ENCODE assay signal across 1 cellular context in the genomic region with DNA sequence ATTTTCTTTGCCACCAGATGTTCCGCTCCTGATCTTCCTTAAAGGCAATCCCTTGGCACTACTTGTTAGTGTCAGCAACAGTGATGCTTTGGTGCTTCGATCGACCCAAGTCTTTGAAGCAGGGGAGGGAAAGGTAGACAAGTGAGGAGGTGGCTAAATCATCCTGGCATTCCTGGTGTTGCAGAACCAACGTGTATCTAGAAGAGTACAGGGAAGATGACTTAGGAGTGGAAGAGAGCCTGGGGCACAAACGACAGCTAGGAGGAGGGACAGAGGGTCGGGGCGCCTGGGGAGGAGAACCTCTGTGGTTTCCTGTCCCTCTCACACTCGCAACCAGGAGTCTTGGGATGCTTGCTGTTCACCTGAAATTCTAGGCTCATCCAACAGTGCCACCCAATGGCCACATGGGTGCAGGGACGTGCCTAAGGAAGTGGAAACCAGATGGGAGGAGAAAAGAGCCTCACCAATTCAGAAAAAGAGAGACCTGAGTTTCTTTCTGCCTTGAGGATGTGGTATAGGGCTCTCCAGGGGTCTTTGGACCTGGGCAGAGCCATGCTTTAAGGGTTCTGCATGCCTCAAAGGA.
TF ChIP-seq lines count a peak whose summit lies in the region.

No MANE protein-coding gene starts in this region.

TF ChIP-seq in GM12878, 131 proteins besides CTCF, POLR2A, EP300 and RAD21 (continued from another document):
- TF ChIP-seq, protein P1, sequence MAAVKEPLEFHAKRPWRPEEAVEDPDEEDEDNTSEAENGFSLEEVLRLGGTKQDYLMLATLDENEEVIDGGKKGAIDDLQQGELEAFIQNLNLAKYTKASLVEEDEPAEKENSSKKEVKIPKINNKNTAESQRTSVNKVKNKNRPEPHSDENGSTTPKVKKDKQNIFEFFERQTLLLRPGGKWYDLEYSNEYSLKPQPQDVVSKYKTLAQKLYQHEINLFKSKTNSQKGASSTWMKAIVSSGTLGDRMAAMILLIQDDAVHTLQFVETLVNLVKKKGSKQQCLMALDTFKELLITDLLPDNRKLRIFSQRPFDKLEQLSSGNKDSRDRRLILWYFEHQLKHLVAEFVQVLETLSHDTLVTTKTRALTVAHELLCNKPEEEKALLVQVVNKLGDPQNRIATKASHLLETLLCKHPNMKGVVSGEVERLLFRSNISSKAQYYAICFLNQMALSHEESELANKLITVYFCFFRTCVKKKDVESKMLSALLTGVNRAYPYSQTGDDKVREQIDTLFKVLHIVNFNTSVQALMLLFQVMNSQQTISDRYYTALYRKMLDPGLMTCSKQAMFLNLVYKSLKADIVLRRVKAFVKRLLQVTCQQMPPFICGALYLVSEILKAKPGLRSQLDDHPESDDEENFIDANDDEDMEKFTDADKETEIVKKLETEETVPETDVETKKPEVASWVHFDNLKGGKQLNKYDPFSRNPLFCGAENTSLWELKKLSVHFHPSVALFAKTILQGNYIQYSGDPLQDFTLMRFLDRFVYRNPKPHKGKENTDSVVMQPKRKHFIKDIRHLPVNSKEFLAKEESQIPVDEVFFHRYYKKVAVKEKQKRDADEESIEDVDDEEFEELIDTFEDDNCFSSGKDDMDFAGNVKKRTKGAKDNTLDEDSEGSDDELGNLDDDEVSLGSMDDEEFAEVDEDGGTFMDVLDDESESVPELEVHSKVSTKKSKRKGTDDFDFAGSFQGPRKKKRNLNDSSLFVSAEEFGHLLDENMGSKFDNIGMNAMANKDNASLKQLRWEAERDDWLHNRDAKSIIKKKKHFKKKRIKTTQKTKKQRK (IDR thresholded peaks at IDR 0.05; ENCODE audit: low read depth, low read length) = no peak
- TF ChIP-seq TAF1 (IDR thresholded peaks at IDR 0.05; ENCODE audit: borderline replicate concordance, low read depth, low read length) (no peak), HDAC6 (IDR thresholded peaks at IDR 0.05; ENCODE audit: unreplicated experiment) (no peak), SMC3 (IDR thresholded peaks at IDR 0.05; ENCODE audit: borderline replicate concordance, low read length) (peak; percentile 70), SPI1 (IDR thresholded peaks at IDR 0.05; ENCODE audit: borderline replicate concordance, insufficient read depth, low read depth, low read length) (peak; percentile 51; the same call in 1 of the 2 replicates), YY1 (IDR thresholded peaks at IDR 0.05; ENCODE audit: low read depth, low read length) (0 out of 2 replicates have a peak, but pooled peaks have one; percentile 25), FOS (IDR thresholded peaks at IDR 0.05; ENCODE audit: borderline replicate concordance, extremely low read depth, insufficient read length) (no peak), NFIC (IDR thresholded peaks at IDR 0.05; ENCODE audit: low read depth, low read length) (no peak)
- TF ChIP-seq, protein P2, sequence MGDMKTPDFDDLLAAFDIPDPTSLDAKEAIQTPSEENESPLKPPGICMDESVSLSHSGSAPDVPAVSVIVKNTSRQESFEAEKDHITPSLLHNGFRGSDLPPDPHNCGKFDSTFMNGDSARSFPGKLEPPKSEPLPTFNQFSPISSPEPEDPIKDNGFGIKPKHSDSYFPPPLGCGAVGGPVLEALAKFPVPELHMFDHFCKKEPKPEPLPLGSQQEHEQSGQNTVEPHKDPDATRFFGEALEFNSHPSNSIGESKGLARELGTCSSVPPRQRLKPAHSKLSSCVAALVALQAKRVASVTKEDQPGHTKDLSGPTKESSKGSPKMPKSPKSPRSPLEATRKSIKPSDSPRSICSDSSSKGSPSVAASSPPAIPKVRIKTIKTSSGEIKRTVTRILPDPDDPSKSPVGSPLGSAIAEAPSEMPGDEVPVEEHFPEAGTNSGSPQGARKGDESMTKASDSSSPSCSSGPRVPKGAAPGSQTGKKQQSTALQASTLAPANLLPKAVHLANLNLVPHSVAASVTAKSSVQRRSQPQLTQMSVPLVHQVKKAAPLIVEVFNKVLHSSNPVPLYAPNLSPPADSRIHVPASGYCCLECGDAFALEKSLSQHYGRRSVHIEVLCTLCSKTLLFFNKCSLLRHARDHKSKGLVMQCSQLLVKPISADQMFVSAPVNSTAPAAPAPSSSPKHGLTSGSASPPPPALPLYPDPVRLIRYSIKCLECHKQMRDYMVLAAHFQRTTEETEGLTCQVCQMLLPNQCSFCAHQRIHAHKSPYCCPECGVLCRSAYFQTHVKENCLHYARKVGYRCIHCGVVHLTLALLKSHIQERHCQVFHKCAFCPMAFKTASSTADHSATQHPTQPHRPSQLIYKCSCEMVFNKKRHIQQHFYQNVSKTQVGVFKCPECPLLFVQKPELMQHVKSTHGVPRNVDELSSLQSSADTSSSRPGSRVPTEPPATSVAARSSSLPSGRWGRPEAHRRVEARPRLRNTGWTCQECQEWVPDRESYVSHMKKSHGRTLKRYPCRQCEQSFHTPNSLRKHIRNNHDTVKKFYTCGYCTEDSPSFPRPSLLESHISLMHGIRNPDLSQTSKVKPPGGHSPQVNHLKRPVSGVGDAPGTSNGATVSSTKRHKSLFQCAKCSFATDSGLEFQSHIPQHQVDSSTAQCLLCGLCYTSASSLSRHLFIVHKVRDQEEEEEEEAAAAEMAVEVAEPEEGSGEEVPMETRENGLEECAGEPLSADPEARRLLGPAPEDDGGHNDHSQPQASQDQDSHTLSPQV (IDR thresholded peaks at IDR 0.05) = no peak
- TF ChIP-seq, protein P3, sequence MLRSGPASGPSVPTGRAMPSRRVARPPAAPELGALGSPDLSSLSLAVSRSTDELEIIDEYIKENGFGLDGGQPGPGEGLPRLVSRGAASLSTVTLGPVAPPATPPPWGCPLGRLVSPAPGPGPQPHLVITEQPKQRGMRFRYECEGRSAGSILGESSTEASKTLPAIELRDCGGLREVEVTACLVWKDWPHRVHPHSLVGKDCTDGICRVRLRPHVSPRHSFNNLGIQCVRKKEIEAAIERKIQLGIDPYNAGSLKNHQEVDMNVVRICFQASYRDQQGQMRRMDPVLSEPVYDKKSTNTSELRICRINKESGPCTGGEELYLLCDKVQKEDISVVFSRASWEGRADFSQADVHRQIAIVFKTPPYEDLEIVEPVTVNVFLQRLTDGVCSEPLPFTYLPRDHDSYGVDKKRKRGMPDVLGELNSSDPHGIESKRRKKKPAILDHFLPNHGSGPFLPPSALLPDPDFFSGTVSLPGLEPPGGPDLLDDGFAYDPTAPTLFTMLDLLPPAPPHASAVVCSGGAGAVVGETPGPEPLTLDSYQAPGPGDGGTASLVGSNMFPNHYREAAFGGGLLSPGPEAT (IDR thresholded peaks at IDR 0.05; ENCODE audit: low read depth) = no peak
